ENCODE assay signal across 17 cellular contexts in genomic region chr1:110007458-110007857, GRCh38. TPM values are rescaled to one million over a fixed set of nuclear protein-coding genes. Genes with fewer than 3 reads are reported as not detected.
DNase-seq lines count a peak whose midpoint lies in the region; ATAC-seq and TF ChIP-seq lines count a peak whose summit lies in the region.
"Had no signal": no experiment of that assay in that cellular context is flagged by ENCODE, and none has a peak within 500 bp of the region (broad histone marks: within the 10 kb centered on the region; RNA-seq: fewer than 3 reads in every experiment).

No MANE protein-coding gene starts in this region.

- H3K27ac Mint-ChIP-seq in type B pancreatic cell = peak overlapping the region; percentile 23
- H3K27ac Mint-ChIP-seq: CD4-positive, alpha-beta T cell; T-helper 2 cell treated with Interferon-gamma antibody and Interleukin-4, amounts not matched to agents 5 μg/mL and 100 μg/mL, for 36 hours had no signal

- H3K36me3 Mint-ChIP-seq in type B pancreatic cell = peaks cover 15% of the 10 kb centered on the region
- H3K36me3 Mint-ChIP-seq in activated T-cell treated with anti-CD3 and anti-CD28 coated beads, Interleukin-2, amount 50 U/mL, for 4 hours (ENCODE audit: insufficient read depth) = peaks cover 28% of the 10 kb centered on the region

- H3K27me3 Mint-ChIP-seq in type B pancreatic cell = no peaks in the 10 kb centered on the region
- H3K27me3 Mint-ChIP-seq in activated T-cell treated with anti-CD3 and anti-CD28 coated beads, Interleukin-2, amount 50 U/mL, for 4 hours (ENCODE audit: low read depth) = no peaks in the 10 kb centered on the region
- H3K27me3 Mint-ChIP-seq: CD4-positive, alpha-beta T cell had no signal

- H3K27me3 ChIP-seq in layer of hippocampus (ENCODE audit: control insufficient read depth, insufficient read depth, low read length) = no peaks in the 10 kb centered on the region
- H3K27me3 ChIP-seq: foreskin keratinocyte, transverse colon had no signal

- H3K9me3 Mint-ChIP-seq in type B pancreatic cell = no peaks in the 10 kb centered on the region
- H3K9me3 Mint-ChIP-seq in activated T-cell treated with anti-CD3 and anti-CD28 coated beads, Interleukin-2, amount 50 U/mL, for 4 hours = no peaks in the 10 kb centered on the region
- H3K9me3 Mint-ChIP-seq: CD4-positive, alpha-beta T cell; T-helper 2 cell treated with Interferon-gamma antibody and Interleukin-4, amounts not matched to agents 5 μg/mL and 100 μg/mL, for 36 hours had no signal

- H3K27ac ChIP-seq in VCaP (peak overlapping the region; percentile 42), layer of hippocampus (ENCODE audit: low read depth, low read length) (peak overlapping the region; percentile 17)
- H3K27ac ChIP-seq: foreskin keratinocyte, transverse colon had no signal

- ATAC-seq in activated T-cell treated with anti-CD3 and anti-CD28 coated beads, Interleukin-2, amount 50 U/mL, for 4 hours = no peak
- ATAC-seq: activated CD4-positive, CD25-positive, alpha-beta regulatory T cell treated with anti-CD3 and anti-CD28 coated beads, Interleukin-2, amount 50 U/mL, for 24 hours; foreskin keratinocyte had no signal

- peak; percentile 59 for DNase-seq in NCI-H2171 treated with DMSO at 0.1 percent for 48 hours (lab: John Stamatoyannopoulos, UW)
- DNase-seq in NCI-H2171 (lab: John Stamatoyannopoulos, UW) = no peak
- DNase-seq in type B pancreatic cell (ENCODE audit: extremely low spot score, unreplicated experiment) = no peak
- no peak for DNase-seq in activated T-cell treated with anti-CD3 and anti-CD28 coated beads, Interleukin-2, amount 50 U/mL, for 4 hours
- DNase-seq in activated gamma-delta T cell treated with Interleukin-2 at 50 U/mL for 16 hours = no peak
- DNase-seq in stimulated activated CD4-positive, alpha-beta T cell treated with anti-CD3 and anti-CD28 coated beads, Interleukin-4, amount 100 ng/mL, for 24 hours = no peak
- DNase-seq: activated effector memory CD4-positive, alpha-beta T cell treated with anti-CD3 and anti-CD28 coated beads, Interleukin-2, amount 50 U/mL, for 16 hours; amygdala; CD4-positive, alpha-beta T cell; foreskin keratinocyte; KG1; NCI-H510A; transverse colon had no signal

- H3K4me3 Mint-ChIP-seq in type B pancreatic cell = no peak overlapping the region
- no peak overlapping the region for H3K4me3 Mint-ChIP-seq in activated T-cell treated with anti-CD3 and anti-CD28 coated beads, Interleukin-2, amount 50 U/mL, for 4 hours
- H3K4me3 Mint-ChIP-seq: CD4-positive, alpha-beta T cell; T-helper 2 cell treated with Interferon-gamma antibody and Interleukin-4, amounts not matched to agents 5 μg/mL and 100 μg/mL, for 36 hours had no signal

- TF ChIP-seq CTCF in VCaP (conservative IDR thresholded peaks at IDR 0.05) = no peak
- no peak for TF ChIP-seq CTCF in type B pancreatic cell (conservative IDR thresholded peaks at IDR 0.05)

- H3K4me1 Mint-ChIP-seq in type B pancreatic cell (ENCODE audit: unreplicated experiment) = peaks cover 54% of the 10 kb centered on the region
- peaks cover 32% of the 10 kb centered on the region for H3K4me1 Mint-ChIP-seq in activated T-cell treated with anti-CD3 and anti-CD28 coated beads, Interleukin-2, amount 50 U/mL, for 4 hours (ENCODE audit: low read depth)

RNA-seq across cellular contexts. Expression of gene AHCYL1, which starts 22.9 kb away (rescaled TPM):
- 87.1 and 88.1 TPM in 2 replicates for total RNA-seq in type B pancreatic cell (ENCODE audit: low replicate concordance)
- 10 to 100 TPM; 45.4 to 48.3 (median 48.2) TPM for total RNA-seq in activated T-cell treated with anti-CD3 and anti-CD28 coated beads, Interleukin-2, amount 50 U/mL, for 4 hours

RNA-seq across cellular contexts. Expression of gene STRIP1, which starts 27.0 kb away (rescaled TPM):
- total RNA-seq in type B pancreatic cell (ENCODE audit: low replicate concordance) = 46.7 and 69.2 TPM in 2 replicates
- total RNA-seq in activated T-cell treated with anti-CD3 and anti-CD28 coated beads, Interleukin-2, amount 50 U/mL, for 4 hours = 10 to 100 TPM; 32.6 to 40.6 (median 38.2) TPM
